Comparison of ENCODE assay signal across 9 cellular contexts in the genomic region with DNA sequence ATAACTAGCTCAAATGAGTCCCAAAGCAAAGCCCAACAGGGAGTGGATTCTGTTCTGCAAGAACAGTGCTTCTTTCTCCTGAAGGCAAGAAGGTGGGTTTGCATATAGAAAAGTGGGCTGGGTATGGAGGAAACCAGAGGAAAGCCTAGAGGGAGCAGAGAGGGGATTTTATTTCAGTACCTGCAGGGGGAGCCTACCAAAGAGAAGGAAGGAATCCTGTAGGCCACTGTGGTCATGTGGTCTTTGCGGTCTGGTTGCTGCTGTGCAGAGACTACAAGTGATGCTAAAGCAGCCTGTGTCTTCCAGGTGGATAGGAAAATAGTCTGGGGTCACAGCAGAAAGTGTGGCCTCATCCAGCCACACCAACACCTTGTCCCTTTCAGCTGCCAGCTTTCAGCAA. TPM values are rescaled to one million over a fixed set of nuclear protein-coding genes. Genes with fewer than 3 reads are reported as not detected.
A peak's percentile ranks its signal among the peaks of the same experiment; 100 is the strongest.
DNase-seq lines count a peak whose midpoint lies in the region; ATAC-seq and TF ChIP-seq lines count a peak whose summit lies in the region.
"Had no signal": no experiment of that assay in that cellular context is flagged by ENCODE, and none has a peak within 500 bp of the region (broad histone marks: within the 10 kb centered on the region; RNA-seq: fewer than 3 reads in every experiment).

No MANE protein-coding gene starts in this region.

- H3K4me1 ChIP-seq in RWPE2 (ENCODE audit: insufficient read depth, poor library complexity, severe bottlenecking): no peaks in the 10 kb centered on the region
- H3K4me1 ChIP-seq in adrenal gland (replicated peaks in 1 of 2): peaks cover 0 to 7% of the 10 kb centered on the region in 2 donors

- 0 out of 3 replicates have a peak, but pooled peaks have one; percentile 50 for ATAC-seq in RWPE2 (ENCODE audit: low read depth)
- ATAC-seq: activated CD4-positive, CD25-positive, alpha-beta regulatory T cell treated with anti-CD3 and anti-CD28 coated beads, Interleukin-2, amount 50 U/mL, for 24 hours had no signal

- 65 to 81% (median 74%) methylated on average over 1 of the region's 1 CpG for WGBS in adrenal gland, 4 donors

- H3K4me1 Mint-ChIP-seq in type B pancreatic cell (ENCODE audit: unreplicated experiment): no peaks in the 10 kb centered on the region

- peak; percentile 18 for TF ChIP-seq CTCF in RWPE2 (IDR thresholded peaks at IDR 0.05; ENCODE audit: poor library complexity, severe bottlenecking)
- peak; percentile 46 for TF ChIP-seq CTCF in fibroblast of pulmonary artery (IDR thresholded peaks at IDR 0.05; ENCODE audit: low read length, missing control alignments)
- peak; percentile 44 for TF ChIP-seq CTCF in type B pancreatic cell (conservative IDR thresholded peaks at IDR 0.05)
- no peak for TF ChIP-seq CTCF in adrenal gland (IDR thresholded peaks at IDR 0.05)

- intact Hi-C loops in adrenal gland (cut with DNase I): no loop called here

- no peaks in the 10 kb centered on the region for H3K9me3 Mint-ChIP-seq in type B pancreatic cell

- H3K36me3 Mint-ChIP-seq in type B pancreatic cell: no peaks in the 10 kb centered on the region

- H3K27ac ChIP-seq in RWPE2 (ENCODE audit: poor library complexity, severe bottlenecking) (no peak overlapping the region), adrenal gland (no peak overlapping the region)

- peaks cover 3% of the 10 kb centered on the region for H3K27me3 ChIP-seq in RWPE2 (ENCODE audit: insufficient read depth, poor library complexity, severe bottlenecking)
- no peaks in the 10 kb centered on the region for H3K27me3 ChIP-seq in adrenal gland

- TF ChIP-seq POLR2A in adrenal gland (IDR thresholded peaks at IDR 0.05): no peak

- no peak overlapping the region for H3K27ac Mint-ChIP-seq in type B pancreatic cell

- no peaks in the 10 kb centered on the region for H3K9me3 ChIP-seq in RWPE2 (ENCODE audit: severe bottlenecking)
- no peaks in the 10 kb centered on the region for H3K9me3 ChIP-seq in adrenal gland (replicated peaks in 1 of 3)

- peak; percentile 2 for DNase-seq in stimulated activated CD4-positive, alpha-beta T cell treated with anti-CD3 and anti-CD28 coated beads, Interleukin-1b, Interleukin-23, amount 100 ng/mL, for 48 hours
- DNase-seq in stimulated activated CD4-positive, alpha-beta T cell treated with anti-CD3 and anti-CD28 coated beads, Interleukin-2, amount 100 ng/mL, for 48 hours: no peak
- DNase-seq in RWPE2 (ENCODE audit: low spot score) (no peak), fibroblast of pulmonary artery (ENCODE audit: low read depth) (peak; percentile 55), type B pancreatic cell (ENCODE audit: extremely low spot score, unreplicated experiment) (no peak), NCI-H2081 treated with DMSO at 0.1 percent for 48 hours (lab: John Stamatoyannopoulos, UW) (no peak), NCI-H446 (lab: John Stamatoyannopoulos, UW) (no peak), adrenal gland (no peak)

- no peak overlapping the region for H3K4me3 ChIP-seq in RWPE2 (ENCODE audit: severe bottlenecking)
- no peak overlapping the region for H3K4me3 ChIP-seq in fibroblast of pulmonary artery (replicated peaks; ENCODE audit: low read depth, low read length)
- no peak overlapping the region for H3K4me3 ChIP-seq in adrenal gland

- no peaks in the 10 kb centered on the region for H3K36me3 ChIP-seq in RWPE2 (ENCODE audit: low read depth)
- no peaks in the 10 kb centered on the region for H3K36me3 ChIP-seq in adrenal gland (replicated peaks in 1 of 2)

- H3K27me3 Mint-ChIP-seq in type B pancreatic cell: peaks cover 71% of the 10 kb centered on the region

- H3K4me3 Mint-ChIP-seq in type B pancreatic cell: no peak overlapping the region

RNA-seq across cellular contexts. Expression of gene ZBTB16, which starts 33.2 kb away (rescaled TPM):
- total RNA-seq in type B pancreatic cell (ENCODE audit: low replicate concordance) (2.6 and 11.9 TPM in 2 replicates), adrenal gland (100 to 1,000 TPM in 1 of 8 donors, 10 to 100 TPM in 7; 25.3 to 119 (median 68.6) TPM)
- 10 to 100 TPM; 16.0 to 36.0 (median 16.0) TPM for polyA plus RNA-seq in adrenal gland

RNA-seq across cellular contexts. Expression of gene HTR3A, which starts 51.4 kb away (rescaled TPM):
- 0.27 TPM in 1 of 2 replicates, not detected in the other for total RNA-seq in type B pancreatic cell (ENCODE audit: low replicate concordance)
- 1 to 10 TPM in 1 of 8 donors, under 1 TPM in 2, not detected in 5; 0.13 to 1.1 (median 0.15) TPM for total RNA-seq in adrenal gland
- polyA plus RNA-seq in adrenal gland: under 1 TPM in 2 of 3 donors, not detected in 1; 0.03 to 0.13 TPM

Comparison
In these comparisons a context has a peak if more than half of its experiments do, and no peak if none do; other contexts are left out.
1. DNase-seq: peak in stimulated activated CD4-positive, alpha-beta T cell treated with anti-CD3 and anti-CD28 coated beads, Interleukin-1b, Interleukin-23, amount 100 ng/mL, for 48 hours (single experiment) and fibroblast of pulmonary artery (single experiment); none in stimulated activated CD4-positive, alpha-beta T cell treated with anti-CD3 and anti-CD28 coated beads, Interleukin-2, amount 100 ng/mL, for 48 hours (0 of 2), RWPE2 (single experiment), type B pancreatic cell (single experiment), NCI-H2081 treated with DMSO at 0.1 percent for 48 hours (single experiment), NCI-H446 (0 of 2) and adrenal gland (0 of 7).
2. CTCF ChIP-seq: peak in RWPE2 (single experiment), fibroblast of pulmonary artery (single experiment) and type B pancreatic cell (single experiment); none in adrenal gland (0 of 6).